In the genomic region with DNA sequence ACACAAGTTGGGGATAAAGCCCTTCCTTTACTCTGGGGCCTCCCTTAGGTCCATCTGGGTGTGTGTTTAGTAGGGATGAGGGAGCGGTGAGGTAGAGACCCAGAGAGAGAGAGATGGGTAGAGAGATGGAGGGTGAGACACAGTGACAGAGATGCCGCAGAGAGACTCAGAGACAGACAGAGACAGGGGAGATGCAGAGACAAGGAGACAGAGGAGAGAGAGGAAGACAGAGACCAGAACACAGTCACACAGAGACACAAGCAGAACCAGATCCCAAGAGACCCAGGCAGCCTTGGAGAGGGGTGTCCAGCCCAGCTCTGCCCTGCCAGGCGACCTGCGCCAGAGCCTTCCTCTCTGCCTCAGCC, we compare ENCODE assay signal across 21 cellular contexts. TPM values are rescaled to one million over a fixed set of nuclear protein-coding genes. Genes with fewer than 3 reads are reported as not detected.
DNase-seq lines count a peak whose midpoint lies in the region; ATAC-seq, FAIRE-seq and TF ChIP-seq lines count a peak whose summit lies in the region.
"Had no signal": no experiment of that assay in that cellular context is flagged by ENCODE, and none has a peak within 500 bp of the region (broad histone marks: within the 10 kb centered on the region; RNA-seq: fewer than 3 reads in every experiment).

No MANE protein-coding gene starts in this region.

- H3K9me3 ChIP-seq in A549 (no peaks in the 10 kb centered on the region), T-helper 17 cell (ENCODE audit: control insufficient read depth, low read length, poor library complexity, severe bottlenecking) (no peaks in the 10 kb centered on the region), iPS-15b (ENCODE audit: control insufficient read depth, insufficient read depth, low read length) (no peaks in the 10 kb centered on the region)
- H3K9me3 ChIP-seq: mucosa of descending colon, neutrophil, upper lobe of right lung had no signal

- no peak overlapping the region for H3K9ac ChIP-seq in iPS-15b (ENCODE audit: low read depth, low read length)

- TF ChIP-seq EP300 in A549 (IDR thresholded peaks at IDR 0.05), result no peak

- DNase-seq in A549 (ENCODE audit: low read depth in 1 of 2, low spot score in 1 of 2), result no peak
- no peak for DNase-seq in GM23338 (ENCODE audit: low spot score)
- DNase-seq in T-helper 17 cell, result no peak
- no peak for DNase-seq in NCI-H1930 (lab: John Stamatoyannopoulos, UW)
- DNase-seq in amniotic stem cell (lab: John Stamatoyannopoulos, UW), result no peak
- DNase-seq in T-helper 1 cell, result no peak
- DNase-seq: activated CD8-positive, alpha-beta T cell treated with anti-CD3 and anti-CD28 coated beads, Interleukin-2, amount 10 ng/mL, durations not matched to agents 7 days and 5 days; activated T-cell treated with anti-CD3 and anti-CD28 coated beads, Interleukin-2, amount 50 U/mL, for 4 hours; EL; HFFc6; hypothalamus; NCI-H1092 treated with DMSO at 0.1 percent for 48 hours; NCI-H774 had no signal

- CTCF ChIA-PET in A549 (lab: Yijun Ruan, JAX), result interaction anchor here (2.8 kb wide), 1 partner anchor 101 kb away, joined by 11 read pairs; no protein-coding TSS in a partner anchor

- peaks cover 32% of the 10 kb centered on the region for H3K4me1 Mint-ChIP-seq in GM23338
- peaks cover 25% of the 10 kb centered on the region for H3K4me1 Mint-ChIP-seq in T-helper 17 cell

- TF ChIP-seq RAD21 in A549 (conservative IDR thresholded peaks at IDR 0.05 in 1 of 2, IDR thresholded peaks at IDR 0.05 in 1 of 2), result no peak

- H3K9me3 Mint-ChIP-seq in GM23338, result peaks cover 8% of the 10 kb centered on the region; the same call in 2 of the 3 replicates
- H3K9me3 Mint-ChIP-seq: activated naive CD4-positive, alpha-beta T cell treated with anti-CD3 and anti-CD28 coated beads, Interleukin-2, amount 50 U/mL, for 24 hours; activated T-cell treated with anti-CD3 and anti-CD28 coated beads, Interleukin-2, amount 50 U/mL, for 4 hours; HFFc6 had no signal

- H3K27ac ChIP-seq in A549 (no peak overlapping the region), GM23338 (ENCODE audit: low read depth) (no peak overlapping the region)
- H3K27ac ChIP-seq: neutrophil, upper lobe of right lung had no signal

- H3K27ac Mint-ChIP-seq in GM23338 (no peak overlapping the region), T-helper 17 cell (no peak overlapping the region)
- H3K27ac Mint-ChIP-seq: activated naive CD4-positive, alpha-beta T cell treated with anti-CD3 and anti-CD28 coated beads, Interleukin-2, amount 50 U/mL, for 24 hours; HFFc6 had no signal

- H3K4me2 ChIP-seq in A549 (peak overlapping the region; percentile 49; the same call in 2 of the 3 replicates), GM23338 (peak overlapping the region; percentile 82)

- no peak for TF ChIP-seq CTCF in A549 (IDR thresholded peaks at IDR 0.05)
- no peak for TF ChIP-seq CTCF in GM23338 (conservative IDR thresholded peaks at IDR 0.05; ENCODE audit: low read depth in 2 of 2)

- H2AFZ ChIP-seq in GM23338, result peak overlapping the region; percentile 90

- H3F3A ChIP-seq in GM23338 (replicated peaks; ENCODE audit: low read depth), result no peaks in the 10 kb centered on the region

- no peak for TF ChIP-seq POLR2A in A549 (IDR thresholded peaks at IDR 0.05; ENCODE audit: low read length)

- no peak overlapping the region for H3K4me3 ChIP-seq in A549
- peak overlapping the region; percentile 50 for H3K4me3 ChIP-seq in GM23338
- H3K4me3 ChIP-seq in iPS-15b (ENCODE audit: low read depth, low read length), result peak overlapping the region; percentile 28
- H3K4me3 ChIP-seq: mucosa of descending colon, upper lobe of right lung had no signal

- H3K4me1 ChIP-seq in A549 (peaks cover 13% of the 10 kb centered on the region; the same call in 1 of the 3 replicates), GM23338 (ENCODE audit: insufficient read depth) (peaks cover 23% of the 10 kb centered on the region), iPS-15b (ENCODE audit: control insufficient read depth, insufficient read depth, low read length) (peaks cover 18% of the 10 kb centered on the region)
- H3K4me1 ChIP-seq: upper lobe of right lung had no signal

- peak overlapping the region; percentile 70 for H3K4me3 Mint-ChIP-seq in GM23338
- H3K4me3 Mint-ChIP-seq in T-helper 17 cell, result peak overlapping the region; percentile 15

- POLR2A ChIA-PET in A549 (lab: Yijun Ruan, JAX), result no interaction called here

- H3K9me2 ChIP-seq in GM23338 (ENCODE audit: insufficient read depth), result no peaks in the 10 kb centered on the region

- FAIRE-seq in A549 (lab: Jason Lieb, UNC), result no peak
- FAIRE-seq: colon had no signal

- no peaks in the 10 kb centered on the region for H3K79me2 ChIP-seq in GM23338 (replicated peaks; ENCODE audit: insufficient read depth)

- H3K36me3 ChIP-seq in GM23338 (ENCODE audit: insufficient read depth) (no peaks in the 10 kb centered on the region), iPS-15b (ENCODE audit: control insufficient read depth, insufficient read depth, low read length) (no peaks in the 10 kb centered on the region)
- H3K36me3 ChIP-seq: neutrophil, upper lobe of right lung had no signal

- H3K36me3 Mint-ChIP-seq in GM23338 (ENCODE audit: low read depth) (peaks cover 3% of the 10 kb centered on the region; the same call in 1 of the 3 replicates), T-helper 17 cell (ENCODE audit: low read depth) (peaks cover 19% of the 10 kb centered on the region)
- H3K36me3 Mint-ChIP-seq: activated naive CD4-positive, alpha-beta T cell treated with anti-CD3 and anti-CD28 coated beads, Interleukin-2, amount 50 U/mL, for 24 hours had no signal

- no peaks in the 10 kb centered on the region for H4K20me1 ChIP-seq in GM23338 (replicated peaks; ENCODE audit: insufficient read depth)

- WGBS in A549 (ENCODE audit: missing lambda C conversion rate), result 84% methylated on average over 4 of the region's 4 CpGs

- H3K27me3 Mint-ChIP-seq in GM23338 (ENCODE audit: insufficient read depth, low read depth, poor library complexity) (peaks cover 34% of the 10 kb centered on the region), T-helper 17 cell (peaks cover 71% of the 10 kb centered on the region)

- no peak for ATAC-seq in A549
- no peak for ATAC-seq in GM23338
- ATAC-seq in T-helper 17 cell, result no peak
- no peak for ATAC-seq in HG02610 (IDR thresholded peaks at IDR 0.05; ENCODE audit: unreplicated experiment)
- ATAC-seq: activated CD8-positive, alpha-beta T cell treated with anti-CD3 and anti-CD28 coated beads, Interleukin-2, amount 10 ng/mL, durations not matched to agents 7 days and 5 days; activated T-cell treated with anti-CD3 and anti-CD28 coated beads, Interleukin-2, amount 50 U/mL, for 4 hours had no signal

- H3K27me3 ChIP-seq in GM23338 (ENCODE audit: insufficient read depth), result peaks cover 45% of the 10 kb centered on the region
- peaks cover 48% of the 10 kb centered on the region for H3K27me3 ChIP-seq in iPS-15b (ENCODE audit: control insufficient read depth, insufficient read depth, low read length)

TF ChIP-seq in GM23338, 12 proteins besides CTCF, POLR2A, EP300 and RAD21 (continues in another document):
- TF ChIP-seq ZNF331 (CRISPR knock-in tag; IDR thresholded peaks at IDR 0.05; ENCODE audit: low read depth), result no peak

RNA-seq across cellular contexts. Expression of a gene that starts 2.4 kb away (rescaled TPM):
- polyA plus RNA-seq in A549 (2011; rRNA removed) (0.25 and 0.30 TPM in 2 replicates), A549 (2017; fragmentation: RNase III; extraction: RNeasy Plus Mini Kit Qiagen cat#74134 plus additional on column Dnase treatment) (not detected in 3 replicates), GM23338 (2016; fragmentation: Nextera tagmentation; extraction: Ambion mirVana) (2.4 and 3.0 TPM in 2 replicates)
- 0.11 and 0.12 TPM in 2 replicates for polyA plus RNA-seq in A549 (2012; cell fraction: cytosol; rRNA removed)
- 0.07 and 0.12 TPM in 2 replicates for polyA plus RNA-seq in A549 (2012; cell fraction: nucleus; rRNA removed)
- 0.97 TPM in 1 of 2 replicates, not detected in the other for polyA minus RNA-seq in A549 (2011; rRNA and poly(A)+ RNA removed)
- 0.31 TPM in 1 of 2 replicates, not detected in the other for total RNA-seq in GM23338 (2014; rRNA removed; shearing (Covaris generic))
- total RNA-seq in T-helper 17 cell, result not detected
- total RNA-seq: HFFc6 had no signal
- polyA plus RNA-seq: AG04450 had no signal

RNA-seq across cellular contexts. Expression of a gene that starts 12.1 kb away (rescaled TPM):
- polyA plus RNA-seq in A549 (2011; rRNA removed) (not detected in 2 replicates), A549 (2017; fragmentation: RNase III; extraction: RNeasy Plus Mini Kit Qiagen cat#74134 plus additional on column Dnase treatment) (not detected in 3 replicates), GM23338 (2016; fragmentation: Nextera tagmentation; extraction: Ambion mirVana) (not detected in 2 replicates)
- polyA plus RNA-seq in A549 (2012; cell fraction: cytosol; rRNA removed), result not detected in 2 replicates
- polyA plus RNA-seq in A549 (2012; cell fraction: nucleus; rRNA removed), result not detected in 2 replicates
- polyA minus RNA-seq in A549 (2011; rRNA and poly(A)+ RNA removed), result not detected in 2 replicates
- total RNA-seq in GM23338 (2014; rRNA removed; shearing (Covaris generic)), result not detected in 2 replicates
- total RNA-seq in T-helper 17 cell, result not detected
- total RNA-seq: activated CD8-positive, alpha-beta T cell treated with anti-CD3 and anti-CD28 coated beads, Interleukin-2, amount 10 ng/mL, durations not matched to agents 7 days and 5 days; activated T-cell treated with anti-CD3 and anti-CD28 coated beads, Interleukin-2, amount 50 U/mL, for 4 hours; HFFc6; upper lobe of right lung had no signal
- polyA plus RNA-seq: AG04450 had no signal

RNA-seq across cellular contexts. Expression of a gene that starts 31.0 kb away (rescaled TPM):
- not detected in 2 replicates for polyA plus RNA-seq in A549 (2011; rRNA removed)
- not detected in 2 replicates for polyA plus RNA-seq in A549 (2012; cell fraction: cytosol; rRNA removed)
- not detected in 2 replicates for polyA plus RNA-seq in A549 (2012; cell fraction: nucleus; rRNA removed)
- not detected in 3 replicates for polyA plus RNA-seq in A549 (2017; fragmentation: RNase III; extraction: RNeasy Plus Mini Kit Qiagen cat#74134 plus additional on column Dnase treatment)
- not detected in 2 replicates for polyA minus RNA-seq in A549 (2011; rRNA and poly(A)+ RNA removed)
- total RNA-seq in GM23338 (2014; rRNA removed; shearing (Covaris generic)), result not detected in 2 replicates
- not detected in 2 replicates for polyA plus RNA-seq in GM23338 (2016; fragmentation: Nextera tagmentation; extraction: Ambion mirVana)
- not detected for total RNA-seq in T-helper 17 cell
- total RNA-seq: activated CD8-positive, alpha-beta T cell treated with anti-CD3 and anti-CD28 coated beads, Interleukin-2, amount 10 ng/mL, durations not matched to agents 7 days and 5 days; activated T-cell treated with anti-CD3 and anti-CD28 coated beads, Interleukin-2, amount 50 U/mL, for 4 hours; HFFc6; mucosa of descending colon; upper lobe of right lung had no signal
- polyA plus RNA-seq: AG04450 had no signal

RNA-seq across cellular contexts. Expression of a gene that starts 33.5 kb away (rescaled TPM):
- not detected in 2 replicates for polyA plus RNA-seq in A549 (2011; rRNA removed)
- not detected in 2 replicates for polyA plus RNA-seq in A549 (2012; cell fraction: cytosol; rRNA removed)
- not detected in 2 replicates for polyA plus RNA-seq in A549 (2012; cell fraction: nucleus; rRNA removed)
- polyA plus RNA-seq in A549 (2017; fragmentation: RNase III; extraction: RNeasy Plus Mini Kit Qiagen cat#74134 plus additional on column Dnase treatment), result not detected in 3 replicates
- not detected in 2 replicates for polyA minus RNA-seq in A549 (2011; rRNA and poly(A)+ RNA removed)
- total RNA-seq in GM23338 (2014; rRNA removed; shearing (Covaris generic)), result not detected in 2 replicates
- polyA plus RNA-seq in GM23338 (2016; fragmentation: Nextera tagmentation; extraction: Ambion mirVana), result 0.14 and 0.19 TPM in 2 replicates
- not detected for total RNA-seq in T-helper 17 cell
- total RNA-seq: activated CD8-positive, alpha-beta T cell treated with anti-CD3 and anti-CD28 coated beads, Interleukin-2, amount 10 ng/mL, durations not matched to agents 7 days and 5 days; activated T-cell treated with anti-CD3 and anti-CD28 coated beads, Interleukin-2, amount 50 U/mL, for 4 hours; HFFc6; upper lobe of right lung had no signal
- polyA plus RNA-seq: AG04450 had no signal

RNA-seq across cellular contexts. Expression of a gene that starts 51.0 kb away (rescaled TPM):
- polyA plus RNA-seq in A549 (2011; rRNA removed) (not detected in 2 replicates), A549 (2017; fragmentation: RNase III; extraction: RNeasy Plus Mini Kit Qiagen cat#74134 plus additional on column Dnase treatment) (not detected in 3 replicates), GM23338 (2016; fragmentation: Nextera tagmentation; extraction: Ambion mirVana) (not detected in 2 replicates)
- not detected in 2 replicates for polyA plus RNA-seq in A549 (2012; cell fraction: cytosol; rRNA removed)
- polyA plus RNA-seq in A549 (2012; cell fraction: nucleus; rRNA removed), result not detected in 2 replicates
- polyA minus RNA-seq in A549 (2011; rRNA and poly(A)+ RNA removed), result not detected in 2 replicates
- not detected in 2 replicates for total RNA-seq in GM23338 (2014; rRNA removed; shearing (Covaris generic))
- not detected for total RNA-seq in T-helper 17 cell
- total RNA-seq: activated CD8-positive, alpha-beta T cell treated with anti-CD3 and anti-CD28 coated beads, Interleukin-2, amount 10 ng/mL, durations not matched to agents 7 days and 5 days; activated T-cell treated with anti-CD3 and anti-CD28 coated beads, Interleukin-2, amount 50 U/mL, for 4 hours; HFFc6; mucosa of descending colon; upper lobe of right lung had no signal
- polyA plus RNA-seq: AG04450 had no signal
